ENCODE assay signal across 8 cellular contexts in genomic region chr20:49179368-49180277, GRCh38. TPM values are rescaled to one million over a fixed set of nuclear protein-coding genes. Genes with fewer than 3 reads are reported as not detected.
DNase-seq lines count a peak whose midpoint lies in the region; ATAC-seq lines count a peak whose summit lies in the region.

No MANE protein-coding gene starts in this region.

- peak overlapping the region in 1 of 2 donors; percentile 36 for H3K27ac Mint-ChIP-seq in effector memory CD8-positive, alpha-beta T cell

- ATAC-seq in GM18873 (IDR thresholded peaks at IDR 0.05; ENCODE audit: low FRiP score, unreplicated experiment) (peak; percentile 53), HG03378 (IDR thresholded peaks at IDR 0.05; ENCODE audit: unreplicated experiment) (peak; percentile 62)
- peak; percentile 26 for ATAC-seq in effector memory CD8-positive, alpha-beta T cell (replicated peaks)

- H3K4me1 Mint-ChIP-seq in effector memory CD8-positive, alpha-beta T cell (ENCODE audit: low read depth in 2 of 2): peaks cover 26 to 42% of the 10 kb centered on the region in 2 donors

- DNase-seq in effector memory CD8-positive, alpha-beta T cell: no peak
- DNase-seq in renal cortical epithelial cell (ENCODE audit: low read depth) (peak; percentile 38), glomerular visceral epithelial cell (ENCODE audit: extremely low spot score) (no peak), NOMO-1 treated with dmso at 0.1 percent for 144 hours (lab: John Stamatoyannopoulos, UW; ENCODE audit: unreplicated experiment) (no peak), NCI-H128 (lab: John Stamatoyannopoulos, UW; ENCODE audit: unreplicated experiment) (no peak), COR-L47 (lab: John Stamatoyannopoulos, UW) (no peak)

- H3K27me3 Mint-ChIP-seq in effector memory CD8-positive, alpha-beta T cell: no peaks in the 10 kb centered on the region

- H3K36me3 Mint-ChIP-seq in effector memory CD8-positive, alpha-beta T cell (ENCODE audit: insufficient read depth): peaks cover 33% of the 10 kb centered on the region

- peak overlapping the region in 1 of 2 donors; percentile 42 for H3K4me3 Mint-ChIP-seq in effector memory CD8-positive, alpha-beta T cell

- no peaks in the 10 kb centered on the region for H3K9me3 Mint-ChIP-seq in effector memory CD8-positive, alpha-beta T cell

RNA-seq across cellular contexts. Expression of gene STAU1, which starts 8.5 kb away (rescaled TPM):
- total RNA-seq in renal cortical epithelial cell: 47.2 and 117 TPM in 2 replicates

RNA-seq across cellular contexts. Expression of gene DDX27, which starts 39.6 kb away (rescaled TPM):
- total RNA-seq in renal cortical epithelial cell: 50.5 and 61.1 TPM in 2 replicates
